12 cellular contexts compared by ENCODE assay signal in genomic region chr22:39313258-39314001, GRCh38. TPM values are rescaled to one million over a fixed set of nuclear protein-coding genes. Genes with fewer than 3 reads are reported as not detected.
DNase-seq lines count a peak whose midpoint lies in the region; ATAC-seq and TF ChIP-seq lines count a peak whose summit lies in the region.
"Had no signal": no experiment of that assay in that cellular context is flagged by ENCODE, and none has a peak within 500 bp of the region (broad histone marks: within the 10 kb centered on the region; RNA-seq: fewer than 3 reads in every experiment).

No MANE protein-coding gene starts in this region.

- no peak overlapping the region for H3T11ph ChIP-seq in H9 (ENCODE audit: low read length)

- H3K18ac ChIP-seq in H9 (ENCODE audit: insufficient read length, low read depth, low read length), result no peak overlapping the region

- in situ Hi-C loops in transverse colon (cut with MboI; ENCODE audit: low pct_ligation_motif_present in 1 of 4, low pct_unique_long_range_greater_than_20kb in 1 of 4, low sequenced_read_pairs in 3 of 4), result loop anchor here in 3 of 4 donors (5.0 to 25.0 kb wide), 4 partner anchors 136 to 301 kb away; partner anchors contain the start of genes APOBEC3C (in 2 of the 3) and APOBEC3D (in 2 of the 3)

- H3K9me3 Mint-ChIP-seq in H9 (no peaks in the 10 kb centered on the region), mesothelial cell of epicardium (no peaks in the 10 kb centered on the region)
- H3K9me3 Mint-ChIP-seq in activated naive CD4-positive, alpha-beta T cell treated with anti-CD3 and anti-CD28 coated beads, Interleukin-2, amount 50 U/mL, for 72 hours, result no peaks in the 10 kb centered on the region

- H2BK12ac ChIP-seq in H9 (ENCODE audit: insufficient read length, low read depth, low read length), result no peak overlapping the region

- H3K4me1 ChIP-seq in H9 (ENCODE audit: insufficient read depth, low read length) (peaks cover 2% of the 10 kb centered on the region; the same call in 1 of the 2 replicates), transverse colon (peaks cover 32 to 39% (median 38%) of the 10 kb centered on the region in 4 donors)

- TF ChIP-seq POLR2A in transverse colon (IDR thresholded peaks at IDR 0.05), result no peak

- no peak overlapping the region for H3K4me3 ChIP-seq in transverse colon
- H3K4me3 ChIP-seq: SJCRH30, thoracic aorta had no signal

- H2BK5ac ChIP-seq in H9 (ENCODE audit: insufficient read length, low read length), result no peak overlapping the region

- no peak overlapping the region for H4K91ac ChIP-seq in H9 (ENCODE audit: insufficient read length, low read depth, low read length)

- H3K79me2 ChIP-seq in H9 (ENCODE audit: insufficient read depth, low read length), result peaks cover 13% of the 10 kb centered on the region

- peak overlapping the region; percentile 8 to 60; a peak in 3 of 5 replicates for H3K4me3 Mint-ChIP-seq in H9
- no peak overlapping the region for H3K4me3 Mint-ChIP-seq in mesothelial cell of epicardium

- H3K4ac ChIP-seq in H9 (ENCODE audit: low read depth, low read length), result no peak overlapping the region

- no peak overlapping the region for H2BK20ac ChIP-seq in H9 (ENCODE audit: low read depth, low read length, poor library complexity, severe bottlenecking)

- no peak overlapping the region for H2BK120ac ChIP-seq in H9 (ENCODE audit: low read depth, low read length, poor library complexity, severe bottlenecking)

- H3K27me3 Mint-ChIP-seq in H9 (ENCODE audit: low read depth), result peaks cover 11% of the 10 kb centered on the region; the same call in 1 of the 2 replicates
- no peaks in the 10 kb centered on the region for H3K27me3 Mint-ChIP-seq in mesothelial cell of epicardium (ENCODE audit: low read depth)

- H3K27ac ChIP-seq in H9 (ENCODE audit: insufficient read length, low read depth, low read length), result no peak overlapping the region
- no peak overlapping the region for H3K27ac ChIP-seq in transverse colon
- H3K27ac ChIP-seq: parathyroid adenoma, SJCRH30, thoracic aorta had no signal

- no peaks in the 10 kb centered on the region for H3K27me3 ChIP-seq in H9 (ENCODE audit: insufficient read depth, low read length)
- H3K27me3 ChIP-seq in transverse colon, result no peaks in the 10 kb centered on the region
- H3K27me3 ChIP-seq: SJCRH30 had no signal

- H3K56ac ChIP-seq in H9 (ENCODE audit: insufficient read length, low read depth, low read length), result no peak overlapping the region

- TF ChIP-seq EP300 in transverse colon (IDR thresholded peaks at IDR 0.05; ENCODE audit: low read depth), result no peak

- no peak for TF ChIP-seq CTCF in H9 (conservative IDR thresholded peaks at IDR 0.05)
- TF ChIP-seq CTCF in mesothelial cell of epicardium (IDR thresholded peaks at IDR 0.05; ENCODE audit: unreplicated experiment), result no peak
- TF ChIP-seq CTCF in transverse colon (IDR thresholded peaks at IDR 0.05), result no peak

- no peak overlapping the region for H3K23ac ChIP-seq in H9 (ENCODE audit: insufficient read length, low read depth, low read length)

- H3K36me3 Mint-ChIP-seq in H9 (ENCODE audit: insufficient read depth in 1 of 3, low read depth in 3 of 3) (peaks cover 78 to 100% (median 88%) of the 10 kb centered on the region in 3 experiments), mesothelial cell of epicardium (peaks cover 43% of the 10 kb centered on the region)
- peaks cover 49 to 50% of the 10 kb centered on the region in 2 donors for H3K36me3 Mint-ChIP-seq in activated naive CD4-positive, alpha-beta T cell treated with anti-CD3 and anti-CD28 coated beads, Interleukin-2, amount 50 U/mL, for 72 hours

- H2BK15ac ChIP-seq in H9 (ENCODE audit: low read depth, low read length), result no peak overlapping the region

- no peak overlapping the region for H2AK5ac ChIP-seq in H9 (ENCODE audit: insufficient read length, low read length)

- no peak overlapping the region for H3K9ac ChIP-seq in H9 (ENCODE audit: extremely low read depth, insufficient read length, low read length)
- H3K9ac ChIP-seq: parathyroid adenoma had no signal

- H4K5ac ChIP-seq in H9 (ENCODE audit: insufficient read length, low read depth, low read length), result no peak overlapping the region

- WGBS in H9 (ENCODE audit: extremely low coverage, insufficient read length, low lambda C conversion rate), result no CpG with 5 or more reads among the region's 20 CpGs
- WGBS in transverse colon (ENCODE audit: low coverage in 1 of 2), 2 donors, result 86% methylated on average over 20 of the region's 20 CpGs; no CpG with 5 or more reads in 1 of the 2 donors

- H3K27ac Mint-ChIP-seq in H9 (peak overlapping the region; percentile 48 to 98 (median 94); a peak in 5 of 7 replicates), mesothelial cell of epicardium (peak overlapping the region; percentile 59)
- peak overlapping the region; percentile 69 to 100 for H3K27ac Mint-ChIP-seq in activated naive CD4-positive, alpha-beta T cell treated with anti-CD3 and anti-CD28 coated beads, Interleukin-2, amount 50 U/mL, for 72 hours

- no peak overlapping the region for H3K4me2 ChIP-seq in H9 (ENCODE audit: insufficient read depth, insufficient read length, low read length)

- no peak overlapping the region for H2AFZ ChIP-seq in H9 (ENCODE audit: low read length)
- H2AFZ ChIP-seq: parathyroid adenoma had no signal

- no peaks in the 10 kb centered on the region for H3K9me3 ChIP-seq in H9 (ENCODE audit: control insufficient read depth, low read depth, low read length)
- no peaks in the 10 kb centered on the region for H3K9me3 ChIP-seq in transverse colon
- H3K9me3 ChIP-seq: SJCRH30, thoracic aorta had no signal

- intact Hi-C loops in transverse colon (cut with DNase I; ENCODE audit: low total_unique reads), result loop anchor here (2.0 kb wide), 1 partner anchor 143 kb away; no protein-coding TSS in a partner anchor

- H3K4me1 Mint-ChIP-seq in H9, result peaks cover 61 to 62% of the 10 kb centered on the region in 2 experiments
- peaks cover 48% of the 10 kb centered on the region for H3K4me1 Mint-ChIP-seq in mesothelial cell of epicardium

- H3K79me1 ChIP-seq in H9 (ENCODE audit: insufficient read depth, low read depth, low read length, poor library complexity, severe bottlenecking), result peaks cover 4% of the 10 kb centered on the region

- H4K20me1 ChIP-seq in H9 (ENCODE audit: control insufficient read depth, insufficient read depth, insufficient read length), result peaks cover 8% of the 10 kb centered on the region

- DNase-seq in CMK (ENCODE audit: low read depth) (peak; percentile 56), H9 (no peak), mesothelial cell of epicardium (ENCODE audit: low spot score in 2 of 2, unreplicated experiment in 2 of 2) (no peak), activated gamma-delta T cell (lab: John Stamatoyannopoulos, UW) (no peak), transverse colon (no peak)
- no peak for DNase-seq in activated naive CD4-positive, alpha-beta T cell treated with anti-CD3 and anti-CD28 coated beads, Interleukin-2, amount 50 U/mL, for 72 hours (ENCODE audit: low spot score in 2 of 2)
- DNase-seq: activated CD4-positive, alpha-beta T cell treated with anti-CD3 and anti-CD28 coated beads for 48 hours; Karpas-422; SJCRH30 had no signal

- H3K14ac ChIP-seq in H9 (ENCODE audit: insufficient read depth, low read length), result no peak overlapping the region

- H3K36me3 ChIP-seq in transverse colon, result peaks cover 0 to 57% (median 34%) of the 10 kb centered on the region in 4 donors

- no peak for ATAC-seq in activated naive CD4-positive, alpha-beta T cell treated with anti-CD3 and anti-CD28 coated beads, Interleukin-2, amount 50 U/mL, for 72 hours
- ATAC-seq in HG02610 (IDR thresholded peaks at IDR 0.05; ENCODE audit: unreplicated experiment), result no peak

- H4K8ac ChIP-seq in H9 (replicated peaks; ENCODE audit: insufficient read length, low read depth, low read length), result no peak overlapping the region

- H3K23me2 ChIP-seq in H9 (ENCODE audit: insufficient read length, low read depth, low read length, poor library complexity, severe bottlenecking), result peaks cover 3% of the 10 kb centered on the region

RNA-seq across cellular contexts. Expression of gene RPL3, which starts 6.0 kb away (rescaled TPM):
- total RNA-seq in H9 (2021) (2,830 and 2,855 TPM in 2 replicates), mesothelial cell of epicardium (2,423 to 2,513 TPM (median 2,494 TPM) in 3 replicates), transverse colon (1,000 to 10,000 TPM in 3 of 4 donors, 100 to 1,000 TPM in 1; 909 to 2,069 (median 1,420) TPM)
- 1,000 to 10,000 TPM; 2,348 to 3,152 TPM for total RNA-seq in activated naive CD4-positive, alpha-beta T cell treated with anti-CD3 and anti-CD28 coated beads, Interleukin-2, amount 50 U/mL, for 72 hours

RNA-seq across cellular contexts. Expression of gene SYNGR1, which starts 36.4 kb away (rescaled TPM):
- total RNA-seq in H9 (2021) (13.2 and 14.3 TPM in 2 replicates), mesothelial cell of epicardium (37.4 to 38.9 TPM (median 38.9 TPM) in 3 replicates), transverse colon (10 to 100 TPM in 1 of 4 donors, 1 to 10 TPM in 3; 6.7 to 10.5 (median 8.0) TPM)
- total RNA-seq in activated naive CD4-positive, alpha-beta T cell treated with anti-CD3 and anti-CD28 coated beads, Interleukin-2, amount 50 U/mL, for 72 hours, result 1 to 10 TPM in 1 of 2 donors, under 1 TPM in 1; 0.46 to 1.2 TPM
